Comparison of ENCODE assay signal across 27 cellular contexts in genomic region chr2:72263781-72264060, GRCh38.
DNase-seq lines count a peak whose midpoint lies in the region; ATAC-seq and TF ChIP-seq lines count a peak whose summit lies in the region.
"Had no signal": no experiment of that assay in that cellular context is flagged by ENCODE, and none has a peak within 500 bp of the region (broad histone marks: within the 10 kb centered on the region; RNA-seq: fewer than 3 reads in every experiment).

No MANE protein-coding gene starts in this region.

- no peak overlapping the region for H3K4me3 ChIP-seq in heart right ventricle
- H3K4me3 ChIP-seq: coronary artery, gastroesophageal sphincter, GM23338, spleen, thoracic aorta, vagina had no signal

- no peak overlapping the region for H3K4me3 Mint-ChIP-seq in effector memory CD8-positive, alpha-beta T cell
- H3K4me3 Mint-ChIP-seq: activated CD4-positive, alpha-beta T cell treated with anti-CD3 and anti-CD28 coated beads for 36 hours; activated T-cell treated with anti-CD3 and anti-CD28 coated beads, Interleukin-2, amount 50 U/mL, for 24 hours; GM23338; naive thymus-derived CD4-positive, alpha-beta T cell; T-helper 17 cell had no signal

- H3K27ac ChIP-seq in heart right ventricle (peak overlapping the region in 1 of 10 donors; percentile 8), VCaP (peak overlapping the region; percentile 40)
- H3K27ac ChIP-seq: coronary artery, gastroesophageal sphincter, spleen, thoracic aorta, vagina had no signal

- no peak overlapping the region for H3K27ac Mint-ChIP-seq in effector memory CD8-positive, alpha-beta T cell
- H3K27ac Mint-ChIP-seq: activated CD4-positive, alpha-beta T cell treated with anti-CD3 and anti-CD28 coated beads for 36 hours; activated T-cell treated with anti-CD3 and anti-CD28 coated beads, Interleukin-2, amount 50 U/mL, for 24 hours; GM23338; naive thymus-derived CD4-positive, alpha-beta T cell; T-helper 17 cell had no signal

- peaks cover 4% of the 10 kb centered on the region for H3K36me3 Mint-ChIP-seq in effector memory CD8-positive, alpha-beta T cell (ENCODE audit: insufficient read depth)

- H3K4me1 ChIP-seq in heart right ventricle = peaks cover 0 to 19% (median 7%) of the 10 kb centered on the region in 9 donors
- H3K4me1 ChIP-seq: gastroesophageal sphincter, spleen, vagina had no signal

- no peaks in the 10 kb centered on the region for H3K9me3 ChIP-seq in heart right ventricle
- H3K9me3 ChIP-seq: gastroesophageal sphincter, thoracic aorta, vagina had no signal

- DNase-seq in heart right ventricle = peak in 1 of 2 donors; percentile 12
- no peak for DNase-seq in left cardiac atrium
- peak in 1 of 2 donors; percentile 15 for DNase-seq in left colon
- DNase-seq in NCI-H748 (lab: John Stamatoyannopoulos, UW; ENCODE audit: unreplicated experiment) = no peak
- DNase-seq in COR-L47 (lab: John Stamatoyannopoulos, UW) = no peak
- DNase-seq in effector memory CD8-positive, alpha-beta T cell = no peak
- DNase-seq: activated CD4-positive, alpha-beta T cell treated with anti-CD3 and anti-CD28 coated beads for 36 hours; activated CD8-positive, alpha-beta memory T cell treated with anti-CD3 and anti-CD28 coated beads for 24 hours; activated T-cell treated with anti-CD3 and anti-CD28 coated beads, Interleukin-2, amount 50 U/mL, for 24 hours; kidney glomerular epithelial cell; mesendoderm; naive thymus-derived CD4-positive, alpha-beta T cell; NCI-H1436; NCI-H2171 treated with DMSO at 0.1 percent for 48 hours; NCI-H526; retina; spleen; stimulated activated CD4-positive, alpha-beta T cell treated with anti-CD3 and anti-CD28 coated beads, Interleukin-4, amount 100 ng/mL, for 24 hours; stimulated activated naive CD4-positive, alpha-beta T cell; T-helper 17 cell had no signal

- intact Hi-C loops in heart right ventricle (cut with DNase I) (no loop called here), left cardiac atrium (cut with DNase I) (no loop called here), left colon (cut with DNase I, micrococcal nuclease) (no loop called here)

- H3K27me3 Mint-ChIP-seq in effector memory CD8-positive, alpha-beta T cell = no peaks in the 10 kb centered on the region
- H3K27me3 Mint-ChIP-seq: activated CD4-positive, alpha-beta T cell treated with anti-CD3 and anti-CD28 coated beads for 36 hours; activated T-cell treated with anti-CD3 and anti-CD28 coated beads, Interleukin-2, amount 50 U/mL, for 24 hours; naive thymus-derived CD4-positive, alpha-beta T cell; T-helper 17 cell had no signal

- H3K9me3 Mint-ChIP-seq in effector memory CD8-positive, alpha-beta T cell = no peaks in the 10 kb centered on the region
- H3K9me3 Mint-ChIP-seq: GM23338 had no signal

- peak in 5 of 8 donors; percentile 33 to 70 (median 67) for ATAC-seq in heart right ventricle
- no peak for ATAC-seq in left cardiac atrium
- ATAC-seq in left colon = peak; percentile 74
- no peak for ATAC-seq in GM21515 (IDR thresholded peaks at IDR 0.05; ENCODE audit: unreplicated experiment)
- ATAC-seq in effector memory CD8-positive, alpha-beta T cell (replicated peaks) = no peak
- ATAC-seq: activated CD4-positive, alpha-beta T cell treated with anti-CD3 and anti-CD28 coated beads for 36 hours; gastroesophageal sphincter; GM23338; naive thymus-derived CD4-positive, alpha-beta T cell; T-helper 17 cell had no signal

- H3K36me3 ChIP-seq in heart right ventricle = no peaks in the 10 kb centered on the region
- H3K36me3 ChIP-seq: gastroesophageal sphincter, spleen, thoracic aorta, vagina had no signal

- no peak for TF ChIP-seq CTCF in heart right ventricle (IDR thresholded peaks at IDR 0.05)
- TF ChIP-seq CTCF in VCaP (conservative IDR thresholded peaks at IDR 0.05) = no peak

- H3K4me1 Mint-ChIP-seq in effector memory CD8-positive, alpha-beta T cell (ENCODE audit: low read depth in 2 of 2) = no peaks in the 10 kb centered on the region
- H3K4me1 Mint-ChIP-seq: activated CD4-positive, alpha-beta T cell treated with anti-CD3 and anti-CD28 coated beads for 36 hours; GM23338; naive thymus-derived CD4-positive, alpha-beta T cell; T-helper 17 cell had no signal

- H3K27me3 ChIP-seq in heart right ventricle = no peaks in the 10 kb centered on the region
- H3K27me3 ChIP-seq: gastroesophageal sphincter, spleen, vagina had no signal

Comparison
In these comparisons a context has a peak if more than half of its experiments do, and no peak if none do; other contexts are left out.
1. ATAC-seq: peak in heart right ventricle (5 of 8) and left colon (single experiment); none in left cardiac atrium (0 of 2), GM21515 (single experiment) and effector memory CD8-positive, alpha-beta T cell (single experiment).